ENCODE assay signal across 7 cellular contexts in the genomic region with DNA sequence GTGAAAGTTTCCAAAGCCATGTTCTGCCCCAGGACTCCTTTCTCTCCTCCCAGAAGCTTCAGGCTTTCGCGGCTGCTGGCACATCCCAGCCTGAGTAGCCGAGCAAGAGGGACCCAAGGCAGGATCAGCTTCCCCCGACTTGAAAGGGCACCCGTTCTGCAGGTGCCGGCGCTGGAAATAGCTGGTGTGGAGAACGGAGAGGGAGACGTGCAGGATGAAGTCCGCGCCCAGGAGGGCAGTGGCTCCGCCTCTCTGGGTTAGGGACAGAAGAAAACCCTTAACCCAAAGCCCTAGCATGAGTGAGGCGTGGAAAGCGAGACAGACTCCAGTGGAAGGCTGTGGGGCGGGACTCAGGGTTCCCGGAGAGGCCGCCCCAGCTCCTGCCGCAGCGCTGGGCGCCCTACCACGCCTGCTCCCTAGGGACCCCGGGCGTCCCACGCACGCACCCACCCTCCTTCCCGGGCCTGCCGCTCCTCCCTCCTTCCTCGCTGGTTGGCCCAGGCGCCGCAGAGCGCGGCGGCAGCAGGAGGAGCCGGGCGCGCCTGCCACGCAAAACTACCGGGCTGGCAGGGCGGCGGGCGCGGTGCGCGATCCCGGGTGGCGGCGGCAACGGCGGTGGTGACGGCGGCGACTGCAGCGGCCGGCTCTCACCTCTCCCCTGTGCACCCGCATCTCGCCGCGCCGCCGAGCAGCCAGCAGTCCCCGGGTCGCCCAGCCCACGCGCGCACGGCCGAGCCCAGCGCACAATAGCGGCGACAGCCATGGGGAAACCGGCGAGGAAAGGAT. TPM values are rescaled to one million over a fixed set of nuclear protein-coding genes. Genes with fewer than 3 reads are reported as not detected.
DNase-seq lines count a peak whose midpoint lies in the region; ATAC-seq and TF ChIP-seq lines count a peak whose summit lies in the region.

A gene (plus strand): TSS at position 550 of the 786 bp plus-strand sequence. CDS start 212 bp downstream, at position 762.

- H3K4me3 ChIP-seq in GM12865 (ENCODE audit: low read depth, low read length) (peak within 1 kb of the TSS; percentile 83), HUES6 (ENCODE audit: low read depth, low read length) (peak within 1 kb of the TSS; percentile 89), liver (ENCODE audit: low read depth in 1 of 3, low read length in 3 of 3) (peak within 1 kb of the TSS; percentile 87 to 97 (median 92))

- 0 out of 2 replicates have a peak, but pooled peaks cover 10% of the 10 kb centered on the region for H3K4me1 ChIP-seq in HUES6 (ENCODE audit: control insufficient read depth, insufficient read depth, low read length)
- peaks cover 0 to 33% (median 2%) of the 10 kb centered on the region in 4 donors for H3K4me1 ChIP-seq in liver (ENCODE audit: control insufficient read depth in 4 of 4, insufficient read depth in 4 of 4, low read length in 3 of 4)

- no peaks in the 10 kb centered on the region for H3K36me3 ChIP-seq in HUES6 (ENCODE audit: control insufficient read depth, insufficient read depth, low read length)
- H3K36me3 ChIP-seq in liver (ENCODE audit: control insufficient read depth in 4 of 4, insufficient read depth in 3 of 4, low read depth in 1 of 4, low read length in 3 of 4): peaks cover 0 to 6% (median 0%) of the 10 kb centered on the region in 4 donors

- under 1% methylated on average over 72 of the region's 72 CpGs for WGBS in liver

- DNase-seq in GM12865 (ENCODE audit: low read depth) (peak; percentile 87), T-helper 1 cell (peak in 3 of 5 donors; percentile 9 to 17 (median 14)), dedifferentiated amniotic fluid mesenchymal stem cell (ENCODE audit: extremely low spot score) (peak; percentile 51)
- peak; percentile 20 for DNase-seq in stimulated activated CD8-positive, alpha-beta memory T cell treated with anti-CD3 and anti-CD28 coated beads, Interleukin-4, amount 100 ng/mL, for 24 hours (ENCODE audit: low read depth)

- TF ChIP-seq CTCF in GM12865 (IDR thresholded peaks at IDR 0.05; ENCODE audit: insufficient read depth, low read depth, low read length, missing control alignments) (no peak), liver (IDR thresholded peaks at IDR 0.05; ENCODE audit: low read depth, low read length, missing input control) (no peak)

- H3K9me3 ChIP-seq in HUES6 (ENCODE audit: control insufficient read depth, insufficient read depth, low read depth, low read length) (no peaks in the 10 kb centered on the region), liver (ENCODE audit: control insufficient read depth in 4 of 4, low read length in 3 of 4) (no peaks in the 10 kb centered on the region)

- peaks cover 39% of the 10 kb centered on the region for H3K27me3 ChIP-seq in HUES6 (ENCODE audit: control insufficient read depth, insufficient read depth, low read length)
- H3K27me3 ChIP-seq in liver (ENCODE audit: control insufficient read depth in 4 of 4, insufficient read depth in 4 of 4, low read length in 3 of 4): no peaks in the 10 kb centered on the region

- H3K9ac ChIP-seq in HUES6 (ENCODE audit: low read length): peak within 1 kb of the TSS; percentile 47
- peak within 1 kb of the TSS; percentile 83 to 97 for H3K9ac ChIP-seq in liver (ENCODE audit: low read depth in 1 of 2, low read length in 2 of 2)

- H3K27ac ChIP-seq in HUES6 (ENCODE audit: low read depth, low read length) (no peak within 1 kb of the TSS), liver (ENCODE audit: low read depth in 1 of 2, low read length in 2 of 2) (peak within 1 kb of the TSS; percentile 86 to 92)

- peak in 1 of 2 donors; percentile 48 for TF ChIP-seq RAD21 in liver (IDR thresholded peaks at IDR 0.05)

- peak; percentile 76 for ATAC-seq in GM21528 (IDR thresholded peaks at IDR 0.05; ENCODE audit: low FRiP score, unreplicated experiment)

TF ChIP-seq in liver, 16 proteins besides CTCF, POLR2A, EP300 and RAD21:
- peak; percentile 74 for TF ChIP-seq YY1 (IDR thresholded peaks at IDR 0.05)
- TF ChIP-seq HNF4A (conservative IDR thresholded peaks at IDR 0.05): peak in 1 of 2 donors; percentile 31
- no peak for TF ChIP-seq NR2F2 (IDR thresholded peaks at IDR 0.05)
- TF ChIP-seq, protein P1, sequence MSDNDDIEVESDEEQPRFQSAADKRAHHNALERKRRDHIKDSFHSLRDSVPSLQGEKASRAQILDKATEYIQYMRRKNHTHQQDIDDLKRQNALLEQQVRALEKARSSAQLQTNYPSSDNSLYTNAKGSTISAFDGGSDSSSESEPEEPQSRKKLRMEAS (IDR thresholded peaks at IDR 0.05): peak; percentile 49
- TF ChIP-seq, protein P2, sequence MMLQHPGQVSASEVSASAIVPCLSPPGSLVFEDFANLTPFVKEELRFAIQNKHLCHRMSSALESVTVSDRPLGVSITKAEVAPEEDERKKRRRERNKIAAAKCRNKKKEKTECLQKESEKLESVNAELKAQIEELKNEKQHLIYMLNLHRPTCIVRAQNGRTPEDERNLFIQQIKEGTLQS (IDR thresholded peaks at IDR 0.05): no peak
- TF ChIP-seq, protein P3, sequence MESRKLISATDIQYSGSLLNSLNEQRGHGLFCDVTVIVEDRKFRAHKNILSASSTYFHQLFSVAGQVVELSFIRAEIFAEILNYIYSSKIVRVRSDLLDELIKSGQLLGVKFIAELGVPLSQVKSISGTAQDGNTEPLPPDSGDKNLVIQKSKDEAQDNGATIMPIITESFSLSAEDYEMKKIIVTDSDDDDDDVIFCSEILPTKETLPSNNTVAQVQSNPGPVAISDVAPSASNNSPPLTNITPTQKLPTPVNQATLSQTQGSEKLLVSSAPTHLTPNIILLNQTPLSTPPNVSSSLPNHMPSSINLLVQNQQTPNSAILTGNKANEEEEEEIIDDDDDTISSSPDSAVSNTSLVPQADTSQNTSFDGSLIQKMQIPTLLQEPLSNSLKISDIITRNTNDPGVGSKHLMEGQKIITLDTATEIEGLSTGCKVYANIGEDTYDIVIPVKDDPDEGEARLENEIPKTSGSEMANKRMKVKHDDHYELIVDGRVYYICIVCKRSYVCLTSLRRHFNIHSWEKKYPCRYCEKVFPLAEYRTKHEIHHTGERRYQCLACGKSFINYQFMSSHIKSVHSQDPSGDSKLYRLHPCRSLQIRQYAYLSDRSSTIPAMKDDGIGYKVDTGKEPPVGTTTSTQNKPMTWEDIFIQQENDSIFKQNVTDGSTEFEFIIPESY (IDR thresholded peaks at IDR 0.05): no peak
- peak; percentile 58 to 68 for TF ChIP-seq RXRA (IDR thresholded peaks at IDR 0.05)
- TF ChIP-seq, protein P4, sequence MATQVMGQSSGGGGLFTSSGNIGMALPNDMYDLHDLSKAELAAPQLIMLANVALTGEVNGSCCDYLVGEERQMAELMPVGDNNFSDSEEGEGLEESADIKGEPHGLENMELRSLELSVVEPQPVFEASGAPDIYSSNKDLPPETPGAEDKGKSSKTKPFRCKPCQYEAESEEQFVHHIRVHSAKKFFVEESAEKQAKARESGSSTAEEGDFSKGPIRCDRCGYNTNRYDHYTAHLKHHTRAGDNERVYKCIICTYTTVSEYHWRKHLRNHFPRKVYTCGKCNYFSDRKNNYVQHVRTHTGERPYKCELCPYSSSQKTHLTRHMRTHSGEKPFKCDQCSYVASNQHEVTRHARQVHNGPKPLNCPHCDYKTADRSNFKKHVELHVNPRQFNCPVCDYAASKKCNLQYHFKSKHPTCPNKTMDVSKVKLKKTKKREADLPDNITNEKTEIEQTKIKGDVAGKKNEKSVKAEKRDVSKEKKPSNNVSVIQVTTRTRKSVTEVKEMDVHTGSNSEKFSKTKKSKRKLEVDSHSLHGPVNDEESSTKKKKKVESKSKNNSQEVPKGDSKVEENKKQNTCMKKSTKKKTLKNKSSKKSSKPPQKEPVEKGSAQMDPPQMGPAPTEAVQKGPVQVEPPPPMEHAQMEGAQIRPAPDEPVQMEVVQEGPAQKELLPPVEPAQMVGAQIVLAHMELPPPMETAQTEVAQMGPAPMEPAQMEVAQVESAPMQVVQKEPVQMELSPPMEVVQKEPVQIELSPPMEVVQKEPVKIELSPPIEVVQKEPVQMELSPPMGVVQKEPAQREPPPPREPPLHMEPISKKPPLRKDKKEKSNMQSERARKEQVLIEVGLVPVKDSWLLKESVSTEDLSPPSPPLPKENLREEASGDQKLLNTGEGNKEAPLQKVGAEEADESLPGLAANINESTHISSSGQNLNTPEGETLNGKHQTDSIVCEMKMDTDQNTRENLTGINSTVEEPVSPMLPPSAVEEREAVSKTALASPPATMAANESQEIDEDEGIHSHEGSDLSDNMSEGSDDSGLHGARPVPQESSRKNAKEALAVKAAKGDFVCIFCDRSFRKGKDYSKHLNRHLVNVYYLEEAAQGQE (IDR thresholded peaks at IDR 0.05): peak; percentile 91
- peak; percentile 45 for TF ChIP-seq SP1 (IDR thresholded peaks at IDR 0.05)

RNA-seq across cellular contexts. Expression of the gene that starts here (rescaled TPM):
- total RNA-seq in liver: 10 to 100 TPM in 1 of 2 donors, under 1 TPM in 1; 0.33 to 86.0 TPM
- polyA plus RNA-seq in liver: 10 to 100 TPM; 24.3 to 42.2 TPM

Comparison
In these comparisons a context has a peak if more than half of its experiments do, and no peak if none do; other contexts are left out.
1. DNase-seq: peak in every context shown above with its lines; median percentile 87 in GM12865; 51 in dedifferentiated amniotic fluid mesenchymal stem cell; 20 in stimulated activated CD8-positive, alpha-beta memory T cell treated with anti-CD3 and anti-CD28 coated beads, Interleukin-4, amount 100 ng/mL, for 24 hours; 14 in T-helper 1 cell.